27 cellular contexts compared by ENCODE assay signal in the genomic region with DNA sequence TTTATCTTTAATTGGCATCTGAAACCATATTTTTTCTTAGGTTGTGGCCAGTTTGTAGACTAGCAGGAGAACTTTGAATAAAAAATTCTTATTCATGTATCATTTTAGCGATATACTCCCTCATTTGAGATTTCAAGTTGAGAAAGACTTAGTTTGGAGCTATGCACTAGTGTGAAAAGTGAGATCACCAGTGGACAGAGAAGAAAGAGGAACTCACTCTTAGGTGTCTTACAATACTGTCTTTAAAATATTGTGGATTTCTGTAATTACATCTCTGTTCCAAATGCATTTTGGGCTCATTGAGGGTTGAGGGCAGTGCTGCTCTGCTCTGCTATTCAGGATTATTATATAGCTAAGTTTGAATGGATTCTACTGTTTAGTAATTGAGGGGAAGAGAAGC.
"Had no signal": no experiment of that assay in that cellular context is flagged by ENCODE, and none has a peak within 500 bp of the region (broad histone marks: within the 10 kb centered on the region; RNA-seq: fewer than 3 reads in every experiment).

No MANE protein-coding gene starts in this region.

- H3K36me3 ChIP-seq: adrenal gland, colonic mucosa had no signal

- H3K27ac ChIP-seq: adrenal gland, cardiac muscle cell, colonic mucosa, epithelial cell of prostate, esophagus squamous epithelium, heart right ventricle, lower lobe of right lung, spleen, suprapubic skin, tibial artery, upper lobe of right lung had no signal

- DNase-seq: activated B cell treated with CpG ODN at 0.5 μM for 24 hours; activated effector memory CD4-positive, alpha-beta T cell treated with Interleukin-2 at 50 U/mL for 16 hours; activated naive CD4-positive, alpha-beta T cell treated with anti-CD3 and anti-CD28 coated beads for 36 hours; activated naive CD8-positive, alpha-beta T cell treated with anti-CD3 and anti-CD28 coated beads for 36 hours; activated T-cell treated with anti-CD3 and anti-CD28 coated beads for 4 hours; activated T-cell treated with anti-CD3 and anti-CD28 coated beads, Interleukin-2, amount 50 U/mL, for 72 hours; adrenal gland; aorta; cerebellar nuclear complex; colonic mucosa; effector CD8-positive, alpha-beta T cell; esophagus squamous epithelium; foreskin melanocyte; heart right ventricle; kidney glomerular epithelial cell; lower lobe of right lung; mesenchymal stem cell; natural killer cell; right cardiac atrium; spleen; stimulated activated naive CD4-positive, alpha-beta T cell; tibial artery; upper lobe of right lung had no signal

- H3K27me3 ChIP-seq: adrenal gland, cardiac muscle cell, colonic mucosa, esophagus squamous epithelium, heart right ventricle, spleen, suprapubic skin, tibial artery, upper lobe of right lung had no signal

- H3K4me1 ChIP-seq: colonic mucosa, esophagus squamous epithelium, heart right ventricle, lower lobe of right lung, spleen, suprapubic skin, tibial artery, upper lobe of right lung had no signal

- H3K9me3 ChIP-seq: colonic mucosa, esophagus squamous epithelium, heart right ventricle, lower lobe of right lung, spleen, suprapubic skin, tibial artery, upper lobe of right lung had no signal

- H3K4me3 ChIP-seq: adrenal gland, cardiac muscle cell, colonic mucosa, esophagus squamous epithelium, heart right ventricle, lower lobe of right lung, spleen, suprapubic skin, tibial artery, upper lobe of right lung had no signal

- ATAC-seq: activated T-cell treated with anti-CD3 and anti-CD28 coated beads, Interleukin-2, amount 50 U/mL, for 72 hours; heart right ventricle; left lobe of liver; lower lobe of right lung; natural killer cell; right cardiac atrium; upper lobe of right lung had no signal
